In genomic region chr17:48175692-48176450, GRCh38 we compare ENCODE assay signal across 13 cellular contexts.
DNase-seq lines count a peak whose midpoint lies in the region; ATAC-seq and TF ChIP-seq lines count a peak whose summit lies in the region.
"Had no signal": no experiment of that assay in that cellular context is flagged by ENCODE, and none has a peak within 500 bp of the region (broad histone marks: within the 10 kb centered on the region; RNA-seq: fewer than 3 reads in every experiment).

No MANE protein-coding gene starts in this region.

- H3K27me3 Mint-ChIP-seq in activated T-helper 17 cell treated with anti-CD3 and anti-CD28 coated beads, Interleukin-2, amount 50 U/mL, for 72 hours, result no peaks in the 10 kb centered on the region
- H3K27me3 Mint-ChIP-seq: activated CD4-positive, alpha-beta T cell treated with anti-CD3 and anti-CD28 coated beads, Interleukin-2, amount 10 ng/mL, durations not matched to agents 24 days and 14 days; T-cell had no signal

- peaks cover 34% of the 10 kb centered on the region for H3K4me1 Mint-ChIP-seq in activated T-helper 17 cell treated with anti-CD3 and anti-CD28 coated beads, Interleukin-2, amount 50 U/mL, for 72 hours

- no peak for TF ChIP-seq EP300 in tibial nerve (IDR thresholded peaks at IDR 0.05)

- no peak overlapping the region for H3K4me3 Mint-ChIP-seq in activated T-helper 17 cell treated with anti-CD3 and anti-CD28 coated beads, Interleukin-2, amount 50 U/mL, for 72 hours
- H3K4me3 Mint-ChIP-seq: activated CD4-positive, alpha-beta T cell treated with anti-CD3 and anti-CD28 coated beads, Interleukin-2, amount 10 ng/mL, durations not matched to agents 24 days and 14 days; T-cell had no signal

- H3K9me3 ChIP-seq in tibial nerve, result no peaks in the 10 kb centered on the region
- H3K9me3 ChIP-seq: Caco-2 had no signal

- ATAC-seq in activated T-helper 17 cell treated with anti-CD3 and anti-CD28 coated beads, Interleukin-2, amount 50 U/mL, for 72 hours (replicated peaks), result no peak
- ATAC-seq in GM18858 (IDR thresholded peaks at IDR 0.05; ENCODE audit: unreplicated experiment) (no peak), HG03039 (IDR thresholded peaks at IDR 0.05; ENCODE audit: unreplicated experiment) (no peak)
- ATAC-seq: esophagus mucosa, T-cell had no signal

- no peak for TF ChIP-seq POLR2A in tibial nerve (IDR thresholded peaks at IDR 0.05)

- H3K27ac Mint-ChIP-seq in activated T-helper 17 cell treated with anti-CD3 and anti-CD28 coated beads, Interleukin-2, amount 50 U/mL, for 72 hours, result peak overlapping the region; percentile 12
- H3K27ac Mint-ChIP-seq: activated CD4-positive, alpha-beta T cell treated with anti-CD3 and anti-CD28 coated beads, Interleukin-2, amount 10 ng/mL, durations not matched to agents 24 days and 14 days had no signal

- DNase-seq in AG08395 (ENCODE audit: low spot score) (peak; percentile 68), EL (peak; percentile 92), hepatic stellate cell (ENCODE audit: low spot score) (peak; percentile 21), kidney tubule cell (ENCODE audit: low spot score) (no peak), tibial nerve (ENCODE audit: low spot score in 2 of 2) (no peak)
- DNase-seq: activated CD4-positive, alpha-beta T cell treated with anti-CD3 and anti-CD28 coated beads, Interleukin-2, amount 10 ng/mL, durations not matched to agents 24 days and 14 days; Caco-2; midbrain; T-cell had no signal

- H3K4me1 ChIP-seq in tibial nerve, result peaks cover 0 to 6% (median 0%) of the 10 kb centered on the region in 4 donors
- H3K4me1 ChIP-seq: Caco-2 had no signal

- H3K36me3 ChIP-seq in tibial nerve, result no peaks in the 10 kb centered on the region

- 38 to 46% methylated on average over 5 of the region's 5 CpGs for WGBS in tibial nerve, 2 donors

- H3K27me3 ChIP-seq in tibial nerve, result no peaks in the 10 kb centered on the region

- TF ChIP-seq CTCF in tibial nerve (IDR thresholded peaks at IDR 0.05), result no peak

- H3K9me3 Mint-ChIP-seq in activated T-helper 17 cell treated with anti-CD3 and anti-CD28 coated beads, Interleukin-2, amount 50 U/mL, for 72 hours, result no peaks in the 10 kb centered on the region
- H3K9me3 Mint-ChIP-seq: activated CD4-positive, alpha-beta T cell treated with anti-CD3 and anti-CD28 coated beads, Interleukin-2, amount 10 ng/mL, durations not matched to agents 24 days and 14 days; T-cell had no signal

- no peak overlapping the region for H3K4me3 ChIP-seq in tibial nerve

- H3K27ac ChIP-seq in tibial nerve, result no peak overlapping the region

- peaks cover 67% of the 10 kb centered on the region for H3K36me3 Mint-ChIP-seq in activated T-helper 17 cell treated with anti-CD3 and anti-CD28 coated beads, Interleukin-2, amount 50 U/mL, for 72 hours (ENCODE audit: low read depth)

Comparison
In these comparisons a context has a peak if more than half of its experiments do, and no peak if none do; other contexts are left out.
1. DNase-seq: peak in AG08395 (single experiment), EL (single experiment) and hepatic stellate cell (single experiment); none in kidney tubule cell (single experiment) and tibial nerve (0 of 2).